Comparison of ENCODE assay signal across 8 cellular contexts in genomic region chr9:129080608-129081387, GRCh38. TPM values are rescaled to one million over a fixed set of nuclear protein-coding genes. Genes with fewer than 3 reads are reported as not detected.
A peak's percentile ranks its signal among the peaks of the same experiment; 100 is the strongest.
DNase-seq lines count a peak whose midpoint lies in the region; ATAC-seq and TF ChIP-seq lines count a peak whose summit lies in the region.

TSS of gene DOLPP1 (plus strand) at chr9:129081111. CDS start at chr9:129081132, 21 bp downstream.

- peak within 1 kb of the TSS; percentile 96 for H2AFZ ChIP-seq in GM23338

- H3K4me2 ChIP-seq in DOHH2 (ENCODE audit: low read length) (peak within 1 kb of the TSS; percentile 99), GM23338 (peak within 1 kb of the TSS; percentile 96)

- peak within 1 kb of the TSS; percentile 34; the same call in 1 of the 2 replicates for H3K27ac ChIP-seq in DOHH2 (ENCODE audit: low read depth, low read length)
- H3K27ac ChIP-seq in GM23338 (ENCODE audit: low read depth) = 0 out of 2 replicates have a peak within 1 kb of the TSS, but pooled peaks have one; percentile 29

- H3K27me3 ChIP-seq in DOHH2 (ENCODE audit: control insufficient read depth, low read length) (no peaks in the 10 kb centered on the region), GM23338 (ENCODE audit: insufficient read depth) (no peaks in the 10 kb centered on the region)

- peaks cover 16% of the 10 kb centered on the region for H3K27me3 Mint-ChIP-seq in GM23338 (ENCODE audit: insufficient read depth, low read depth, poor library complexity)
- no peaks in the 10 kb centered on the region for H3K27me3 Mint-ChIP-seq in naive B cell
- H3K27me3 Mint-ChIP-seq in stimulated activated memory B cell treated with anti-CD40 and anti-IgM and Interleukin-4, amounts not matched to agents 10 μg/mL and 1 μg/mL and 100 μg/mL, for 72 hours = no peaks in the 10 kb centered on the region

- H3K27ac Mint-ChIP-seq in GM23338 (peak within 1 kb of the TSS; percentile 95), naive B cell (peak within 1 kb of the TSS; percentile 33 to 89 (median 84))
- peak within 1 kb of the TSS; percentile 68 for H3K27ac Mint-ChIP-seq in stimulated activated memory B cell treated with anti-CD40 and anti-IgM and Interleukin-4, amounts not matched to agents 10 μg/mL and 1 μg/mL and 100 μg/mL, for 72 hours

- H3K9me2 ChIP-seq in DOHH2 (replicated peaks; ENCODE audit: control insufficient read depth, low read length) = no peaks in the 10 kb centered on the region
- H3K9me2 ChIP-seq in GM23338 (ENCODE audit: insufficient read depth) = no peaks in the 10 kb centered on the region

- TF ChIP-seq CTCF in DOHH2 (IDR thresholded peaks at IDR 0.05; ENCODE audit: low read depth, low read length, poor library complexity, severe bottlenecking) = no peak
- no peak for TF ChIP-seq CTCF in GM23338 (conservative IDR thresholded peaks at IDR 0.05; ENCODE audit: low read depth in 2 of 2)

- H4K20me1 ChIP-seq in DOHH2 (ENCODE audit: control insufficient read depth, insufficient read depth, low read depth, low read length) = peaks cover 8% of the 10 kb centered on the region; the same call in 1 of the 2 replicates
- H4K20me1 ChIP-seq in GM23338 (replicated peaks; ENCODE audit: insufficient read depth) = no peaks in the 10 kb centered on the region; the same call in 1 of the 2 replicates

- H3K4me1 ChIP-seq in DOHH2 (ENCODE audit: control insufficient read depth, low read length) (peaks cover 19% of the 10 kb centered on the region), GM23338 (ENCODE audit: insufficient read depth) (peaks cover 5% of the 10 kb centered on the region; the same call in 1 of the 2 replicates)

- no peaks in the 10 kb centered on the region for H3K9me3 ChIP-seq in DOHH2 (ENCODE audit: control insufficient read depth, insufficient read depth, low read length)

- peak; percentile 99 for DNase-seq in GM23338 (ENCODE audit: low spot score)
- DNase-seq in LHCN-M2 (ENCODE audit: low read depth) = peak; percentile 99
- peak; percentile 100 for DNase-seq in RPMI8226
- peak; percentile 96 to 97 for DNase-seq in activated T-helper 1 cell treated with anti-CD3 and anti-CD28 coated beads, Interleukin-2, amount 50 U/mL, for 16 hours (ENCODE audit: low read depth in 1 of 2, low spot score in 1 of 2)
- DNase-seq in fibroblast of gingiva (ENCODE audit: low read depth) = peak; percentile 100
- peak; percentile 99 for DNase-seq in naive B cell

- H3K36me3 ChIP-seq in DOHH2 (ENCODE audit: control insufficient read depth, low read length) (peaks cover 9% of the 10 kb centered on the region), GM23338 (ENCODE audit: insufficient read depth) (no peaks in the 10 kb centered on the region)

- H3K9me3 Mint-ChIP-seq in GM23338 = no peaks in the 10 kb centered on the region
- H3K9me3 Mint-ChIP-seq in naive B cell = no peaks in the 10 kb centered on the region
- H3K9me3 Mint-ChIP-seq in stimulated activated memory B cell treated with anti-CD40 and anti-IgM and Interleukin-4, amounts not matched to agents 10 μg/mL and 1 μg/mL and 100 μg/mL, for 72 hours = no peaks in the 10 kb centered on the region

- H3K4me3 Mint-ChIP-seq in GM23338 = peak within 1 kb of the TSS; percentile 99
- H3K4me3 Mint-ChIP-seq in naive B cell = peak within 1 kb of the TSS; percentile 90 to 97 (median 94)
- peak within 1 kb of the TSS; percentile 88 for H3K4me3 Mint-ChIP-seq in stimulated activated memory B cell treated with anti-CD40 and anti-IgM and Interleukin-4, amounts not matched to agents 10 μg/mL and 1 μg/mL and 100 μg/mL, for 72 hours

- H3K36me3 Mint-ChIP-seq in GM23338 (ENCODE audit: low read depth) = peaks cover 3% of the 10 kb centered on the region
- H3K36me3 Mint-ChIP-seq in naive B cell = no peaks in the 10 kb centered on the region
- peaks cover 6% of the 10 kb centered on the region for H3K36me3 Mint-ChIP-seq in stimulated activated memory B cell treated with anti-CD40 and anti-IgM and Interleukin-4, amounts not matched to agents 10 μg/mL and 1 μg/mL and 100 μg/mL, for 72 hours

- H3K4me3 ChIP-seq in DOHH2 (ENCODE audit: low read length) = peak within 1 kb of the TSS; percentile 89
- peak within 1 kb of the TSS; percentile 85 for H3K4me3 ChIP-seq in GM23338

- H3K79me2 ChIP-seq in DOHH2 (ENCODE audit: control insufficient read depth, low read length) (peaks cover 33% of the 10 kb centered on the region), GM23338 (replicated peaks; ENCODE audit: insufficient read depth) (peaks cover 30% of the 10 kb centered on the region)

- H3K4me1 Mint-ChIP-seq in GM23338 (peaks cover 3% of the 10 kb centered on the region), naive B cell (peaks cover 5 to 24% (median 18%) of the 10 kb centered on the region in 3 donors)
- peaks cover 41% of the 10 kb centered on the region for H3K4me1 Mint-ChIP-seq in stimulated activated memory B cell treated with anti-CD40 and anti-IgM and Interleukin-4, amounts not matched to agents 10 μg/mL and 1 μg/mL and 100 μg/mL, for 72 hours

- peak; percentile 96 for ATAC-seq in GM23338
- ATAC-seq in naive B cell (ENCODE audit: low read depth in 2 of 2) = peak; percentile 91
- peak; percentile 99 for ATAC-seq in stimulated activated memory B cell treated with anti-CD40 and anti-IgM and Interleukin-4, amounts not matched to agents 10 μg/mL and 1 μg/mL and 100 μg/mL, for 72 hours

- H3F3A ChIP-seq in DOHH2 (ENCODE audit: control insufficient read depth, insufficient read depth) = no peaks in the 10 kb centered on the region
- H3F3A ChIP-seq in GM23338 (replicated peaks; ENCODE audit: low read depth) = 0 out of 2 replicates have a peak, but pooled peaks cover 4% of the 10 kb centered on the region

TF ChIP-seq in GM23338, 12 proteins besides CTCF, POLR2A, EP300 and RAD21 (continues in another document):
- TF ChIP-seq NANOG (IDR thresholded peaks at IDR 0.05; ENCODE audit: borderline replicate concordance) = no peak
- no peak for TF ChIP-seq STAT1 (IDR thresholded peaks at IDR 0.05; ENCODE audit: unreplicated experiment)
- TF ChIP-seq, protein P1, sequence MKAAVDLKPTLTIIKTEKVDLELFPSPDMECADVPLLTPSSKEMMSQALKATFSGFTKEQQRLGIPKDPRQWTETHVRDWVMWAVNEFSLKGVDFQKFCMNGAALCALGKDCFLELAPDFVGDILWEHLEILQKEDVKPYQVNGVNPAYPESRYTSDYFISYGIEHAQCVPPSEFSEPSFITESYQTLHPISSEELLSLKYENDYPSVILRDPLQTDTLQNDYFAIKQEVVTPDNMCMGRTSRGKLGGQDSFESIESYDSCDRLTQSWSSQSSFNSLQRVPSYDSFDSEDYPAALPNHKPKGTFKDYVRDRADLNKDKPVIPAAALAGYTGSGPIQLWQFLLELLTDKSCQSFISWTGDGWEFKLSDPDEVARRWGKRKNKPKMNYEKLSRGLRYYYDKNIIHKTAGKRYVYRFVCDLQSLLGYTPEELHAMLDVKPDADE (IDR thresholded peaks at IDR 0.05) = peak; percentile 27; the same call in 1 of the 2 replicates
- TF ChIP-seq, protein P2, sequence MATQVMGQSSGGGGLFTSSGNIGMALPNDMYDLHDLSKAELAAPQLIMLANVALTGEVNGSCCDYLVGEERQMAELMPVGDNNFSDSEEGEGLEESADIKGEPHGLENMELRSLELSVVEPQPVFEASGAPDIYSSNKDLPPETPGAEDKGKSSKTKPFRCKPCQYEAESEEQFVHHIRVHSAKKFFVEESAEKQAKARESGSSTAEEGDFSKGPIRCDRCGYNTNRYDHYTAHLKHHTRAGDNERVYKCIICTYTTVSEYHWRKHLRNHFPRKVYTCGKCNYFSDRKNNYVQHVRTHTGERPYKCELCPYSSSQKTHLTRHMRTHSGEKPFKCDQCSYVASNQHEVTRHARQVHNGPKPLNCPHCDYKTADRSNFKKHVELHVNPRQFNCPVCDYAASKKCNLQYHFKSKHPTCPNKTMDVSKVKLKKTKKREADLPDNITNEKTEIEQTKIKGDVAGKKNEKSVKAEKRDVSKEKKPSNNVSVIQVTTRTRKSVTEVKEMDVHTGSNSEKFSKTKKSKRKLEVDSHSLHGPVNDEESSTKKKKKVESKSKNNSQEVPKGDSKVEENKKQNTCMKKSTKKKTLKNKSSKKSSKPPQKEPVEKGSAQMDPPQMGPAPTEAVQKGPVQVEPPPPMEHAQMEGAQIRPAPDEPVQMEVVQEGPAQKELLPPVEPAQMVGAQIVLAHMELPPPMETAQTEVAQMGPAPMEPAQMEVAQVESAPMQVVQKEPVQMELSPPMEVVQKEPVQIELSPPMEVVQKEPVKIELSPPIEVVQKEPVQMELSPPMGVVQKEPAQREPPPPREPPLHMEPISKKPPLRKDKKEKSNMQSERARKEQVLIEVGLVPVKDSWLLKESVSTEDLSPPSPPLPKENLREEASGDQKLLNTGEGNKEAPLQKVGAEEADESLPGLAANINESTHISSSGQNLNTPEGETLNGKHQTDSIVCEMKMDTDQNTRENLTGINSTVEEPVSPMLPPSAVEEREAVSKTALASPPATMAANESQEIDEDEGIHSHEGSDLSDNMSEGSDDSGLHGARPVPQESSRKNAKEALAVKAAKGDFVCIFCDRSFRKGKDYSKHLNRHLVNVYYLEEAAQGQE (IDR thresholded peaks at IDR 0.05; ENCODE audit: unreplicated experiment) = no peak
- TF ChIP-seq CREB1 (CRISPR knock-in tag; IDR thresholded peaks at IDR 0.05; ENCODE audit: low read depth) = peak; percentile 78
- no peak for TF ChIP-seq EZH2 (IDR thresholded peaks at IDR 0.05; ENCODE audit: low read depth, unreplicated experiment)
- no peak for TF ChIP-seq ZNF331 (CRISPR knock-in tag; IDR thresholded peaks at IDR 0.05; ENCODE audit: low read depth)
- no peak for TF ChIP-seq JUNB (IDR thresholded peaks at IDR 0.05; ENCODE audit: unreplicated experiment)

RNA-seq across cellular contexts. Expression of gene DOLPP1, which starts in this region (rescaled TPM):
- total RNA-seq in GM23338 (2014; rRNA removed; shearing (Covaris generic)) = 30.0 and 31.9 TPM in 2 replicates
- polyA plus RNA-seq in GM23338 (2016; fragmentation: Nextera tagmentation; extraction: Ambion mirVana) = 20.5 and 23.3 TPM in 2 replicates
- 11.1 and 12.8 TPM in 2 replicates for total RNA-seq in LHCN-M2 (2014; rRNA removed)
- polyA plus RNA-seq in LHCN-M2 (2012) = 11.3 TPM
- 1 to 10 TPM; 3.2 to 9.7 (median 6.4) TPM for polyA plus RNA-seq in naive B cell (ENCODE audit: low read depth in 6 of 6)

Comparison
In these comparisons a context has a peak if more than half of its experiments do, and no peak if none do; other contexts are left out.
1. Peak in every context shown above with its lines: DNase-seq, ATAC-seq, H3K4me3 ChIP-seq and H3K27ac ChIP-seq.